1 cellular context compared by ENCODE assay signal in genomic region chr9:127828262-127829031, GRCh38.
TF ChIP-seq lines count a peak whose summit lies in the region.

No MANE protein-coding gene starts in this region.

TF ChIP-seq in IMR-90, 13 proteins besides CTCF, POLR2A, EP300 and RAD21 (continued from another document):
- TF ChIP-seq BHLHE40 (IDR thresholded peaks at IDR 0.05; ENCODE audit: low read depth, low read length) (no peak), SMC3 (IDR thresholded peaks at IDR 0.05; ENCODE audit: low read depth, low read length) (no peak), MAFK (IDR thresholded peaks at IDR 0.05; ENCODE audit: low read depth, low read length) (no peak), FOS (IDR thresholded peaks at IDR 0.05; ENCODE audit: low read depth, low read length) (no peak), RCOR1 (IDR thresholded peaks at IDR 0.05; ENCODE audit: insufficient replicate concordance, low read length) (no peak), ELK1 (IDR thresholded peaks at IDR 0.05; ENCODE audit: borderline replicate concordance, low read depth, low read length) (no peak), NFE2L2 (IDR thresholded peaks at IDR 0.05; ENCODE audit: low read depth, low read length) (no peak)
